9 cellular contexts compared by ENCODE assay signal in the genomic region with DNA sequence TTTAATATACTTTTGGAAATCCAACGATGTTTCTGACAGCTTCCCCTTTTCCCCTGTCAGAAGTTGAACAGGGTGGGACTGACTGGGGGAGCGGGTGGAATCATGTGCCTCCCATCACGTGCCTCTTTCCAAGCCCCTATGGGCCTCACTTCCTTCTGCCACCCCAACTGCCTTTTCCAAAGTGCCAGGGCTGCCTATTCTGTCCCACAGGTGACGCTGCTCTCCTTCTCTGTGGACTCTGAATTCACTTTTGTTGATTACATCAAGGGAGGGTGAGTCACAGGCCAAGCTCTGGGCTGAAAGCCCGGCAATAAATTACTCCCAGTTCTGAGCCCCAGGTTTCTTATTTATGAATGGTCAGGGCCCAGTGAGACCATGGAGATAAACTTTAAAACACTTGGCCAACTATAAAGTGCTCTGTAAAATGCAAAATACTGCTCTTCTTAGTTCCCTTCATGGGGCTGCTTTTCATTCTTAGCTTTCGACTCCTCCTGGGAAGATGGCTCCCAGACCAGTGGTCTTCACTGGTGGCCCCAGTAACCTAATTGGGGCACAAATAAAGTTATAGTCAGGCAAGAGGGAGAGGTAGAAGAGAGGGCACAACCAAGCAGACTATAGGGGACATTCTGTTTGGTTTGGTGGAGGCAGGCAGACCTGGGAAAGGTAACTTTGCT. TPM values are rescaled to one million over a fixed set of nuclear protein-coding genes. Genes with fewer than 3 reads are reported as not detected.
DNase-seq lines count a peak whose midpoint lies in the region; ATAC-seq and TF ChIP-seq lines count a peak whose summit lies in the region.
"Had no signal": no experiment of that assay in that cellular context is flagged by ENCODE, and none has a peak within 500 bp of the region (broad histone marks: within the 10 kb centered on the region; RNA-seq: fewer than 3 reads in every experiment).

No MANE protein-coding gene starts in this region.

- no TSS peak for BruUV-seq in OCI-LY7 (replicated peaks; lab: Mats Ljungman, UMichigan)

- TF ChIP-seq CTCF in OCI-LY7 (conservative IDR thresholded peaks at IDR 0.05; ENCODE audit: low read length) (0 out of 2 replicates have a peak, but pooled peaks have one; percentile 32), body of pancreas (IDR thresholded peaks at IDR 0.05) (peak; percentile 30 to 95 (median 80)), mesothelial cell of epicardium (IDR thresholded peaks at IDR 0.05; ENCODE audit: unreplicated experiment) (no peak)

- 27 to 33% methylated on average over 5 to 6 of the region's 6 CpGs for WGBS in body of pancreas, 2 donors

- H4K20me1 ChIP-seq in OCI-LY7 (ENCODE audit: insufficient read depth, low read length): no peaks in the 10 kb centered on the region

- H3K4me3 Mint-ChIP-seq in mesothelial cell of epicardium: no peak overlapping the region
- H3K4me3 Mint-ChIP-seq: activated naive CD4-positive, alpha-beta T cell treated with anti-CD3 and anti-CD28 coated beads, Interleukin-2, amount 50 U/mL, for 24 hours had no signal

- TF ChIP-seq POLR2A in body of pancreas (IDR thresholded peaks at IDR 0.05): no peak

- CTCF ChIA-PET in OCI-LY7 (lab: Charles Lee; ENCODE audit: unreplicated experiment): no interaction called here

- no peak overlapping the region for H3K4me3 ChIP-seq in OCI-LY7 (ENCODE audit: low read depth, low read length, poor library complexity, severe bottlenecking)
- no peak overlapping the region for H3K4me3 ChIP-seq in body of pancreas

- no peak overlapping the region for H3K4me2 ChIP-seq in OCI-LY7 (ENCODE audit: low read length)

- H3K27me3 ChIP-seq in body of pancreas: no peaks in the 10 kb centered on the region

- H3K36me3 ChIP-seq in OCI-LY7 (ENCODE audit: insufficient read depth, low read length): no peaks in the 10 kb centered on the region
- no peaks in the 10 kb centered on the region for H3K36me3 ChIP-seq in body of pancreas (replicated peaks in 1 of 2; ENCODE audit: insufficient read depth in 1 of 2, low read depth in 2 of 2)

- no peaks in the 10 kb centered on the region for H3K4me1 ChIP-seq in OCI-LY7 (ENCODE audit: insufficient read depth, low read length, poor library complexity, severe bottlenecking)
- H3K4me1 ChIP-seq in body of pancreas: peaks cover 6% of the 10 kb centered on the region

- H3K27ac ChIP-seq in OCI-LY7 (ENCODE audit: low read depth, low read length, poor library complexity, severe bottlenecking) (no peak overlapping the region), body of pancreas (peak overlapping the region in 1 of 4 donors; percentile 52)

- H3K9me3 ChIP-seq in OCI-LY7 (ENCODE audit: low read length) (no peaks in the 10 kb centered on the region), body of pancreas (no peaks in the 10 kb centered on the region)

- no peaks in the 10 kb centered on the region for H3K9me3 Mint-ChIP-seq in mesothelial cell of epicardium
- H3K9me3 Mint-ChIP-seq: activated naive CD4-positive, alpha-beta T cell treated with anti-CD3 and anti-CD28 coated beads, Interleukin-2, amount 50 U/mL, for 24 hours had no signal

- no peak overlapping the region; the same call in 1 of the 2 replicates for H2AFZ ChIP-seq in OCI-LY7 (ENCODE audit: low read length)

- H3K36me3 Mint-ChIP-seq in mesothelial cell of epicardium: no peaks in the 10 kb centered on the region
- H3K36me3 Mint-ChIP-seq: activated naive CD4-positive, alpha-beta T cell treated with anti-CD3 and anti-CD28 coated beads, Interleukin-2, amount 50 U/mL, for 24 hours had no signal

- H3K9me2 ChIP-seq in OCI-LY7 (ENCODE audit: insufficient read depth, low read length): no peaks in the 10 kb centered on the region

- H3K79me2 ChIP-seq in OCI-LY7 (ENCODE audit: insufficient read depth, low read depth, low read length): no peaks in the 10 kb centered on the region

- intact Hi-C loops in OCI-LY7 (cut with micrococcal nuclease; ENCODE audit: unreplicated experiment): no loop called here
- intact Hi-C loops in body of pancreas (cut with DNase I): no loop called here

- DNase-seq in activated CD4-positive, alpha-beta T cell treated with anti-CD3 and anti-CD28 coated beads for 4 hours: peak; percentile 23 to 26
- no peak for DNase-seq in activated CD4-positive, alpha-beta T cell treated with anti-CD3 and anti-CD28 coated beads, Interleukin-2, amount 50 U/mL, for 4 hours
- DNase-seq in OCI-LY7 (ENCODE audit: low spot score) (peak; percentile 12), body of pancreas (peak; percentile 71 to 86 (median 80)), iris pigment epithelial cell (ENCODE audit: low read depth) (peak; percentile 90), mesothelial cell of epicardium (ENCODE audit: low spot score in 2 of 2, unreplicated experiment in 2 of 2) (no peak)
- DNase-seq in stimulated activated CD4-positive, alpha-beta T cell treated with anti-CD3 and anti-CD28 coated beads, Interleukin-1b, Interleukin-23, amount 100 ng/mL, for 48 hours: peak; percentile 54

- POLR2A ChIA-PET in OCI-LY7 (lab: Charles Lee): interaction anchor here (0.5 kb wide), 1 partner anchor 17 kb away, joined by 3 read pairs; no protein-coding TSS in a partner anchor

- peaks cover 5% of the 10 kb centered on the region for H3K4me1 Mint-ChIP-seq in mesothelial cell of epicardium

- no peak overlapping the region for H3K27ac Mint-ChIP-seq in mesothelial cell of epicardium
- H3K27ac Mint-ChIP-seq: activated naive CD4-positive, alpha-beta T cell treated with anti-CD3 and anti-CD28 coated beads, Interleukin-2, amount 50 U/mL, for 24 hours had no signal

- peak; percentile 99 for ATAC-seq in body of pancreas
- ATAC-seq in HG03095 (IDR thresholded peaks at IDR 0.05; ENCODE audit: unreplicated experiment): no peak

- H3K27me3 Mint-ChIP-seq in mesothelial cell of epicardium (ENCODE audit: low read depth): peaks cover 31% of the 10 kb centered on the region
- H3K27me3 Mint-ChIP-seq: activated naive CD4-positive, alpha-beta T cell treated with anti-CD3 and anti-CD28 coated beads, Interleukin-2, amount 50 U/mL, for 24 hours had no signal

RNA-seq across cellular contexts. Expression of a gene that starts 12.3 kb away (rescaled TPM):
- 0.08 TPM in 1 of 2 replicates, not detected in the other for total RNA-seq in OCI-LY7 (2014; rRNA removed; shearing (Covaris generic))
- total RNA-seq in OCI-LY7 (2022): 0.22 TPM in 1 of 2 replicates, not detected in the other
- total RNA-seq in body of pancreas: not detected
- total RNA-seq in mesothelial cell of epicardium: 0.42 TPM in 1 of 3 replicates, not detected in the others

RNA-seq across cellular contexts. Expression of a gene that starts 15.6 kb away (rescaled TPM):
- 29.2 and 31.9 TPM in 2 replicates for total RNA-seq in OCI-LY7 (2014; rRNA removed; shearing (Covaris generic))
- total RNA-seq in OCI-LY7 (2022) (31.5 and 35.5 TPM in 2 replicates), body of pancreas (10 to 100 TPM in 1 of 2 donors, 1 to 10 TPM in 1; 9.6 to 10.9 TPM), mesothelial cell of epicardium (24.1 to 27.1 TPM (median 26.6 TPM) in 3 replicates)

RNA-seq across cellular contexts. Expression of a gene that starts 33.9 kb away (rescaled TPM):
- total RNA-seq in OCI-LY7 (2014; rRNA removed; shearing (Covaris generic)): 98.9 and 121 TPM in 2 replicates
- total RNA-seq in OCI-LY7 (2022) (119 and 120 TPM in 2 replicates), body of pancreas (10 to 100 TPM; 18.1 to 28.3 TPM), mesothelial cell of epicardium (37.2 to 51.0 TPM (median 46.0 TPM) in 3 replicates)

RNA-seq across cellular contexts. Expression of a gene that starts 53.8 kb away (rescaled TPM):
- not detected in 2 replicates for total RNA-seq in OCI-LY7 (2014; rRNA removed; shearing (Covaris generic))
- total RNA-seq in OCI-LY7 (2022): not detected in 2 replicates
- 10 to 100 TPM; 10.9 to 34.9 TPM for total RNA-seq in body of pancreas
- total RNA-seq in mesothelial cell of epicardium: 9.7 to 11.3 TPM (median 10.8 TPM) in 3 replicates

Comparison
In these comparisons a context has a peak if more than half of its experiments do, and no peak if none do; other contexts are left out.
1. DNase-seq: peak in activated CD4-positive, alpha-beta T cell treated with anti-CD3 and anti-CD28 coated beads for 4 hours (2 of 2), OCI-LY7 (single experiment), body of pancreas (4 of 4), iris pigment epithelial cell (single experiment) and stimulated activated CD4-positive, alpha-beta T cell treated with anti-CD3 and anti-CD28 coated beads, Interleukin-1b, Interleukin-23, amount 100 ng/mL, for 48 hours (single experiment); none in activated CD4-positive, alpha-beta T cell treated with anti-CD3 and anti-CD28 coated beads, Interleukin-2, amount 50 U/mL, for 4 hours (0 of 2) and mesothelial cell of epicardium (0 of 2).